ENCODE assay signal across 23 cellular contexts in the genomic region with DNA sequence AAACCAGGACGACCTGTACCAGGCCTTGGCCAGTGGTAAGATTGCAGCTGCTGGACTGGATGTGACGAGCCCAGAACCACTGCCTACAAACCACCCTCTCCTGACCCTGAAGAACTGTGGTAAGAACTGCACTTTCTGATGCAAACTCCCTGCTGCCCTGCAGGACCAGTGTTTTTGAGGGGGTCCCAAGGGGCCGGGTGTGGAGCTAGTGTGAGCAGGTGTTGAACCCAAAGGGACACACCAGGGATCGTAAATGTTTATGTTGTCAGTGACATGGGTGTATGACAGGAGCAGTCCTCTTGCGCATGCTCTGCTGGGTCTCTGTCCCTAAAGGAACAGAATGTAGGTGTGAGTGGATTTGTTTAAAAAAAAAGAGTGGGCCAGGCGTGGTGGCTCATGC. TPM values are rescaled to one million over a fixed set of nuclear protein-coding genes. Genes with fewer than 3 reads are reported as not detected.
A peak's percentile ranks its signal among the peaks of the same experiment; 100 is the strongest.
DNase-seq lines count a peak whose midpoint lies in the region; TF ChIP-seq lines count a peak whose summit lies in the region.
"Had no signal": no experiment of that assay in that cellular context is flagged by ENCODE, and none has a peak within 500 bp of the region (broad histone marks: within the 10 kb centered on the region; RNA-seq: fewer than 3 reads in every experiment).

No MANE protein-coding gene starts in this region.

- H3K79me2 ChIP-seq in OCI-LY1 (ENCODE audit: insufficient read depth, low read length): no peaks in the 10 kb centered on the region
- H3K79me2 ChIP-seq in SK-N-SH (ENCODE audit: insufficient read depth): peaks cover 2% of the 10 kb centered on the region; the same call in 1 of the 2 replicates

- H2AFZ ChIP-seq in OCI-LY1 (ENCODE audit: low read length) (no peak overlapping the region), SK-N-SH (ENCODE audit: low read depth) (no peak overlapping the region)

- H3K4me2 ChIP-seq in BLaER1: peak overlapping the region; percentile 56
- H3K4me2 ChIP-seq in OCI-LY1 (ENCODE audit: low read length): peak overlapping the region; percentile 34
- no peak overlapping the region for H3K4me2 ChIP-seq in SK-N-SH

- no peak for TF ChIP-seq RAD21 in SK-N-SH (IDR thresholded peaks at IDR 0.05; ENCODE audit: low read length)

- DNase-seq in dorsolateral prefrontal cortex (no peak), sigmoid colon (peak; percentile 38), SK-N-SH (no peak), GM03348 (ENCODE audit: low spot score) (no peak), NCI-H2029 treated with DMSO at 0.1 percent for 48 hours (lab: John Stamatoyannopoulos, UW) (no peak)
- no peak for DNase-seq in NK-92 treated with Interleukin-12 subunit alpha and Interleukin-12 subunit beta, amount 100 ng/mL, for 24 hours (lab: John Stamatoyannopoulos, UW)
- DNase-seq: activated CD8-positive, alpha-beta T cell treated with anti-CD3 and anti-CD28 coated beads for 36 hours; activated naive CD4-positive, alpha-beta T cell treated with Interleukin-2 at 50 U/mL for 16 hours; activated T-cell treated with anti-CD3 and anti-CD28 coated beads for 4 hours; left colon; NCI-H1105 treated with DMSO at 0.1 percent for 48 hours; NCI-H2029; NCI-H226; OCI-M1; small intestine; stimulated activated CD4-positive, alpha-beta T cell treated with anti-CD3 and anti-CD28 coated beads, Interleukin-1b, Interleukin-23, amount 100 ng/mL, for 48 hours; T1000; uterus had no signal

- WGBS in sigmoid colon, 2 donors: 82 to 85% methylated on average over 6 of the region's 6 CpGs
- 91% methylated on average over 6 of the region's 6 CpGs for WGBS in SK-N-SH (ENCODE audit: low lambda C conversion rate)

- no peak for TF ChIP-seq CTCF in OCI-LY1 (IDR thresholded peaks at IDR 0.05; ENCODE audit: low read length)
- no peak for TF ChIP-seq CTCF in dorsolateral prefrontal cortex (IDR thresholded peaks at IDR 0.05 in 54 of 56, conservative IDR thresholded peaks at IDR 0.05 in 2 of 56; ENCODE audit: low read depth in 1 of 56, partially characterized antibody in 56 of 56)
- TF ChIP-seq CTCF in sigmoid colon (IDR thresholded peaks at IDR 0.05): no peak
- TF ChIP-seq CTCF in SK-N-SH (IDR thresholded peaks at IDR 0.05): no peak

- H3K4me3 ChIP-seq in BLaER1: no peak overlapping the region
- H3K4me3 ChIP-seq in OCI-LY1 (ENCODE audit: low read depth, low read length, poor library complexity, severe bottlenecking): no peak overlapping the region
- H3K4me3 ChIP-seq in dorsolateral prefrontal cortex: no peak overlapping the region
- H3K4me3 ChIP-seq in sigmoid colon: no peak overlapping the region
- no peak overlapping the region for H3K4me3 ChIP-seq in SK-N-SH (ENCODE audit: low read depth in 2 of 2, low read length in 1 of 2)
- H3K4me3 ChIP-seq: heart left ventricle, testis, uterus had no signal

- H3K27me3 ChIP-seq in BLaER1 (no peaks in the 10 kb centered on the region), OCI-LY1 (ENCODE audit: insufficient read depth, low read length) (no peaks in the 10 kb centered on the region), dorsolateral prefrontal cortex (no peaks in the 10 kb centered on the region), sigmoid colon (no peaks in the 10 kb centered on the region), SK-N-SH (ENCODE audit: insufficient read depth) (no peaks in the 10 kb centered on the region)
- H3K27me3 ChIP-seq: heart left ventricle, neutrophil, testis, uterus had no signal

- H3K9me2 ChIP-seq in OCI-LY1 (ENCODE audit: low read depth, low read length) (no peaks in the 10 kb centered on the region), SK-N-SH (no peaks in the 10 kb centered on the region)

- intact Hi-C loops in dorsolateral prefrontal cortex (cut with DNase I): loop anchor here (1.0 to 5.0 kb wide), 3 partner anchors 10 to 35 kb away; partner anchors contain the start of genes ZBTB5 (in 2 of the 2) and GRHPR (in 1 of the 2)
- intact Hi-C loops in sigmoid colon (cut with DNase I): no loop called here

- TF ChIP-seq EP300 in sigmoid colon (IDR thresholded peaks at IDR 0.05) (no peak), SK-N-SH (IDR thresholded peaks at IDR 0.05; ENCODE audit: borderline replicate concordance in 1 of 2, low read depth in 1 of 2, low read length in 1 of 2) (no peak)

- peak overlapping the region; percentile 43; the same call in 1 of the 2 replicates for H3K9ac ChIP-seq in BLaER1
- H3K9ac ChIP-seq in OCI-LY1 (ENCODE audit: low read length): peak overlapping the region; percentile 37; the same call in 1 of the 2 replicates
- H3K9ac ChIP-seq in SK-N-SH: no peak overlapping the region

- no peak for TF ChIP-seq POLR2A in sigmoid colon (IDR thresholded peaks at IDR 0.05)

- CTCF ChIA-PET in SK-N-SH (lab: Yijun Ruan, JAX): interaction anchor here (0.5 kb wide), 1 partner anchor 721 kb away, joined by 3 read pairs; no protein-coding TSS in a partner anchor

- POLR2A ChIA-PET in SK-N-SH (lab: Yijun Ruan, JAX): no interaction called here

- peaks cover 4% of the 10 kb centered on the region; the same call in 1 of the 2 replicates for H3F3A ChIP-seq in OCI-LY1 (ENCODE audit: insufficient read depth, low read length)
- H3F3A ChIP-seq in SK-N-SH (replicated peaks; ENCODE audit: insufficient read depth): no peaks in the 10 kb centered on the region

- no peaks in the 10 kb centered on the region for H3K9me3 ChIP-seq in BLaER1
- no peaks in the 10 kb centered on the region for H3K9me3 ChIP-seq in OCI-LY1 (ENCODE audit: low read length)
- H3K9me3 ChIP-seq in sigmoid colon: no peaks in the 10 kb centered on the region
- H3K9me3 ChIP-seq in SK-N-SH: no peaks in the 10 kb centered on the region
- H3K9me3 ChIP-seq: heart left ventricle, neutrophil, testis, uterus had no signal

- H3K27ac ChIP-seq in BLaER1 (peak overlapping the region; percentile 51; the same call in 1 of the 2 replicates), OCI-LY1 (ENCODE audit: low read depth, low read length, poor library complexity, severe bottlenecking) (peak overlapping the region; percentile 87), dorsolateral prefrontal cortex (peak overlapping the region; percentile 68 to 99 (median 95)), sigmoid colon (no peak overlapping the region), SK-N-SH (ENCODE audit: low read depth in 2 of 2, low read length in 1 of 2) (no peak overlapping the region)
- H3K27ac ChIP-seq: heart left ventricle, neutrophil, uterus had no signal

- peaks cover 60% of the 10 kb centered on the region; the same call in 1 of the 2 replicates for H4K20me1 ChIP-seq in BLaER1
- H4K20me1 ChIP-seq in OCI-LY1 (ENCODE audit: insufficient read depth, low read length): no peaks in the 10 kb centered on the region
- H4K20me1 ChIP-seq in SK-N-SH (ENCODE audit: insufficient read depth): peaks cover 5% of the 10 kb centered on the region; the same call in 1 of the 2 replicates

- peaks cover 35% of the 10 kb centered on the region for H3K4me1 ChIP-seq in BLaER1
- peaks cover 53% of the 10 kb centered on the region for H3K4me1 ChIP-seq in OCI-LY1 (ENCODE audit: insufficient read depth, low read length, severe bottlenecking)
- H3K4me1 ChIP-seq in sigmoid colon: peaks cover 0 to 13% (median 8%) of the 10 kb centered on the region in 4 donors
- peaks cover 0 to 2% of the 10 kb centered on the region in 2 experiments; a peak in 1 of 4 replicates for H3K4me1 ChIP-seq in SK-N-SH (ENCODE audit: control insufficient read depth in 1 of 2, insufficient read depth in 2 of 2, low read depth in 1 of 2, low read length in 1 of 2)
- H3K4me1 ChIP-seq: uterus had no signal

- H3K36me3 ChIP-seq in BLaER1: peaks cover 89% of the 10 kb centered on the region
- peaks cover 100% of the 10 kb centered on the region for H3K36me3 ChIP-seq in OCI-LY1 (ENCODE audit: insufficient read depth, low read length)
- H3K36me3 ChIP-seq in sigmoid colon: peaks cover 15 to 90% (median 52%) of the 10 kb centered on the region in 4 donors
- peaks cover 37 to 64% of the 10 kb centered on the region in 2 experiments for H3K36me3 ChIP-seq in SK-N-SH (replicated peaks in 1 of 2; ENCODE audit: control insufficient read depth in 1 of 2, insufficient read depth in 2 of 2, low read length in 1 of 2)
- H3K36me3 ChIP-seq: uterus had no signal

TF ChIP-seq in SK-N-SH, 30 proteins besides CTCF, POLR2A, EP300 and RAD21 (continues in another document):
- TF ChIP-seq RXRA (IDR thresholded peaks at IDR 0.05; ENCODE audit: borderline replicate concordance, low read depth): no peak
- no peak for TF ChIP-seq YY1 (IDR thresholded peaks at IDR 0.05; ENCODE audit: low read depth)
- TF ChIP-seq USF1 (IDR thresholded peaks at IDR 0.05; ENCODE audit: borderline replicate concordance, low read depth): no peak
- TF ChIP-seq SIN3A (IDR thresholded peaks at IDR 0.05; ENCODE audit: borderline replicate concordance, low read depth, low read length): no peak

RNA-seq across cellular contexts. Expression of gene GRHPR, which starts 9.5 kb away (rescaled TPM):
- total RNA-seq in dorsolateral prefrontal cortex: 100 to 1,000 TPM in 67 of 120 experiments, 10 to 100 TPM in 53; 73.4 to 172 (median 102) TPM
- 100 to 1,000 TPM; 127 to 165 (median 157) TPM for total RNA-seq in sigmoid colon
- polyA plus RNA-seq in sigmoid colon: 10 to 100 TPM; 84.1 to 94.9 (median 88.8) TPM
- 206 and 232 TPM in 2 replicates for polyA plus RNA-seq in SK-N-SH (2012; rRNA removed)
- polyA plus RNA-seq in SK-N-SH (2012; cell fraction: cytosol; rRNA removed): 107 and 153 TPM in 2 replicates
- polyA plus RNA-seq in SK-N-SH (2012; cell fraction: nucleus; rRNA removed): 193 and 213 TPM in 2 replicates

RNA-seq across cellular contexts. Expression of gene ZBTB5, which starts 33.2 kb away (rescaled TPM):
- 10 to 100 TPM in 57 of 120 experiments, 1 to 10 TPM in 63; 6.8 to 16.0 (median 10.0) TPM for total RNA-seq in dorsolateral prefrontal cortex
- total RNA-seq in sigmoid colon: 10 to 100 TPM in 2 of 4 donors, 1 to 10 TPM in 2; 7.2 to 11.1 (median 10.2) TPM
- polyA plus RNA-seq in sigmoid colon: 1 to 10 TPM; 3.6 to 7.7 (median 4.4) TPM
- polyA plus RNA-seq in SK-N-SH (2012; rRNA removed): 6.3 and 9.6 TPM in 2 replicates
- polyA plus RNA-seq in SK-N-SH (2012; cell fraction: cytosol; rRNA removed): 4.8 and 5.8 TPM in 2 replicates
- polyA plus RNA-seq in SK-N-SH (2012; cell fraction: nucleus; rRNA removed): 13.3 and 18.3 TPM in 2 replicates

RNA-seq across cellular contexts. Expression of gene POLR1E, which starts 53.7 kb away (rescaled TPM):
- 10 to 100 TPM; 10.9 to 24.1 (median 16.7) TPM for total RNA-seq in dorsolateral prefrontal cortex
- 10 to 100 TPM; 17.4 to 33.4 (median 28.1) TPM for total RNA-seq in sigmoid colon
- 10 to 100 TPM in 2 of 3 donors, 1 to 10 TPM in 1; 4.6 to 22.3 (median 16.8) TPM for polyA plus RNA-seq in sigmoid colon
- 38.8 and 42.1 TPM in 2 replicates for polyA plus RNA-seq in SK-N-SH (2012; rRNA removed)
- 41.5 and 42.1 TPM in 2 replicates for polyA plus RNA-seq in SK-N-SH (2012; cell fraction: cytosol; rRNA removed)
- 15.6 and 21.9 TPM in 2 replicates for polyA plus RNA-seq in SK-N-SH (2012; cell fraction: nucleus; rRNA removed)

Comparison
In these comparisons a context has a peak if more than half of its experiments do, and no peak if none do; other contexts are left out.
1. H3K27ac ChIP-seq: peak in BLaER1 (single experiment), OCI-LY1 (single experiment) and dorsolateral prefrontal cortex (59 of 59); none in sigmoid colon (0 of 4) and SK-N-SH (0 of 2).